In the genomic region with DNA sequence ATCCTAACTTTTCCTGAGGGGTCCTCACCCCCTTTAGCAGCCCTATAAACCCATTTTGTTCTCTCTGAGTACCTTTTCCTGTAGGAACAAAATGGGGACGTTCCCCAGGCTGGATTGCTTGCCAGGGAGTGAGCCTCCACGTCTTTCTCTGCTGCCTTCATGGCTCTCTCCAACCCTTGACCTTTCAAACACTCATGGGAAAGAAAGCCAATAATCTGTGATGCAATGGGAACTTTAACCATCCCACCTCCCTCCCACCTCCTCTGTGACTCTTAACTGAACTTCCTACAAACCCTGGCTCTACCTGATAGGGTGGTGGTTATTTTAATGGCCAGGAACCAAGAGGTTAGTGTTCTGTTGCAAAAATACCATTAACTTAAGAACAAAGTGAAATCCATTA, we compare ENCODE assay signal across 2 cellular contexts.
A peak's percentile ranks its signal among the peaks of the same experiment; 100 is the strongest.
TF ChIP-seq lines count a peak whose summit lies in the region.

No MANE protein-coding gene starts in this region.

TF ChIP-seq in HEK293, 187 proteins besides CTCF, POLR2A, EP300 and RAD21:
- TF ChIP-seq EGR2 (tag by site-specific recombination; IDR thresholded peaks at IDR 0.05; ENCODE audit: low read depth) (peak; percentile 89), ZFHX2 (tag by site-specific recombination; conservative IDR thresholded peaks at IDR 0.05) (peak; percentile 73), ZNF169 (tag by site-specific recombination; IDR thresholded peaks at IDR 0.05) (no peak)

TF ChIP-seq in HepG2, 621 proteins besides CTCF, POLR2A, EP300 and RAD21 (continues in another document):
- TF ChIP-seq ZNF614 (CRISPR knock-in tag; IDR thresholded peaks at IDR 0.05; ENCODE audit: borderline replicate concordance) = peak; percentile 66; the same call in 1 of the 2 replicates
- no peak for TF ChIP-seq ZNF326 (CRISPR knock-in tag; IDR thresholded peaks at IDR 0.05; ENCODE audit: borderline replicate concordance)
- TF ChIP-seq ZFP82 (CRISPR knock-in tag; IDR thresholded peaks at IDR 0.05; ENCODE audit: borderline replicate concordance) = no peak
- TF ChIP-seq GFI1 (CRISPR knock-in tag; IDR thresholded peaks at IDR 0.05; ENCODE audit: borderline replicate concordance) = no peak
- TF ChIP-seq ZNF841 (CRISPR knock-in tag; IDR thresholded peaks at IDR 0.05; ENCODE audit: borderline replicate concordance) = no peak
- TF ChIP-seq ZKSCAN8 (CRISPR knock-in tag; IDR thresholded peaks at IDR 0.05; ENCODE audit: borderline replicate concordance) = 0 out of 2 replicates have a peak, but pooled peaks have one; percentile 46
- TF ChIP-seq KLF12 (CRISPR knock-in tag; IDR thresholded peaks at IDR 0.05; ENCODE audit: borderline replicate concordance) = no peak
- TF ChIP-seq ZNF232 (CRISPR knock-in tag; IDR thresholded peaks at IDR 0.05; ENCODE audit: borderline replicate concordance) = no peak
- TF ChIP-seq, protein P1, sequence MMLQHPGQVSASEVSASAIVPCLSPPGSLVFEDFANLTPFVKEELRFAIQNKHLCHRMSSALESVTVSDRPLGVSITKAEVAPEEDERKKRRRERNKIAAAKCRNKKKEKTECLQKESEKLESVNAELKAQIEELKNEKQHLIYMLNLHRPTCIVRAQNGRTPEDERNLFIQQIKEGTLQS (CRISPR knock-in tag; IDR thresholded peaks at IDR 0.05) = peak; percentile 73; the same call in 1 of the 2 replicates
- TF ChIP-seq, protein P2, sequence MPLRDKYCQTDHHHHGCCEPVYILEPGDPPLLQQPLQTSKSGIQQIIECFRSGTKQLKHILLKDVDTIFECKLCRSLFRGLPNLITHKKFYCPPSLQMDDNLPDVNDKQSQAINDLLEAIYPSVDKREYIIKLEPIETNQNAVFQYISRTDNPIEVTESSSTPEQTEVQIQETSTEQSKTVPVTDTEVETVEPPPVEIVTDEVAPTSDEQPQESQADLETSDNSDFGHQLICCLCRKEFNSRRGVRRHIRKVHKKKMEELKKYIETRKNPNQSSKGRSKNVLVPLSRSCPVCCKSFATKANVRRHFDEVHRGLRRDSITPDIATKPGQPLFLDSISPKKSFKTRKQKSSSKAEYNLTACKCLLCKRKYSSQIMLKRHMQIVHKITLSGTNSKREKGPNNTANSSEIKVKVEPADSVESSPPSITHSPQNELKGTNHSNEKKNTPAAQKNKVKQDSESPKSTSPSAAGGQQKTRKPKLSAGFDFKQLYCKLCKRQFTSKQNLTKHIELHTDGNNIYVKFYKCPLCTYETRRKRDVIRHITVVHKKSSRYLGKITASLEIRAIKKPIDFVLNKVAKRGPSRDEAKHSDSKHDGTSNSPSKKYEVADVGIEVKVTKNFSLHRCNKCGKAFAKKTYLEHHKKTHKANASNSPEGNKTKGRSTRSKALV (CRISPR knock-in tag; IDR thresholded peaks at IDR 0.05) = no peak
- TF ChIP-seq ZEB1 (IDR thresholded peaks at IDR 0.05; ENCODE audit: insufficient replicate concordance, low read depth) = no peak
- TF ChIP-seq, protein P3, sequence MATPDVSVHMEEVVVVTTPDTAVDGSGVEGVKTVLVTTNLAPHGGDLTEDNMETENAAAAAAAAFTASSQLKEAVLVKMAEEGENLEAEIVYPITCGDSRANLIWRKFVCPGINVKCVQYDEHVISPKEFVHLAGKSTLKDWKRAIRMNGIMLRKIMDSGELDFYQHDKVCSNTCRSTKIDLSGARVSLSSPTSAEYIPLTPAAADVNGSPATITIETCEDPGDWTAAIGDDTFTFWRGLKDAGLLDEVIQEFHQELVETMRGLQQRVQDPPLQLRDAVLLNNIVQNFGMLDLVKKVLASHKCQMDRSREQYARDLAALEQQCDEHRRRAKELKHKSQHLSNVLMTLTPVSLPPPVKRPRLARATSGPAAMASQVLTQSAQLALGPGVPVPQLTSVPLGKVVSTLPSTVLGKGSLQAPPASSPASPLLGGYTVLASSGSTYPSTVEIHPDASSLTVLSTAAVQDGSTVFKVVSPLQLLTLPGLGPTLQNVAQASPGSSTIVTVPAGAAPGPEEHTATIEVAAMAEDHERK (CRISPR knock-in tag; IDR thresholded peaks at IDR 0.05; ENCODE audit: low read depth) = no peak
- no peak for TF ChIP-seq MZF1 (CRISPR knock-in tag; IDR thresholded peaks at IDR 0.05; ENCODE audit: borderline replicate concordance)
- no peak for TF ChIP-seq KAT2B (IDR thresholded peaks at IDR 0.05; ENCODE audit: borderline replicate concordance, low read depth, low read length)
- no peak for TF ChIP-seq ZNF17 (CRISPR knock-in tag; IDR thresholded peaks at IDR 0.05)
- no peak for TF ChIP-seq GTF2F1 (IDR thresholded peaks at IDR 0.05; ENCODE audit: low read length)
- TF ChIP-seq, protein P4, sequence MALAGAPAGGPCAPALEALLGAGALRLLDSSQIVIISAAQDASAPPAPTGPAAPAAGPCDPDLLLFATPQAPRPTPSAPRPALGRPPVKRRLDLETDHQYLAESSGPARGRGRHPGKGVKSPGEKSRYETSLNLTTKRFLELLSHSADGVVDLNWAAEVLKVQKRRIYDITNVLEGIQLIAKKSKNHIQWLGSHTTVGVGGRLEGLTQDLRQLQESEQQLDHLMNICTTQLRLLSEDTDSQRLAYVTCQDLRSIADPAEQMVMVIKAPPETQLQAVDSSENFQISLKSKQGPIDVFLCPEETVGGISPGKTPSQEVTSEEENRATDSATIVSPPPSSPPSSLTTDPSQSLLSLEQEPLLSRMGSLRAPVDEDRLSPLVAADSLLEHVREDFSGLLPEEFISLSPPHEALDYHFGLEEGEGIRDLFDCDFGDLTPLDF (CRISPR knock-in tag; IDR thresholded peaks at IDR 0.05) = no peak
- TF ChIP-seq, protein P5, sequence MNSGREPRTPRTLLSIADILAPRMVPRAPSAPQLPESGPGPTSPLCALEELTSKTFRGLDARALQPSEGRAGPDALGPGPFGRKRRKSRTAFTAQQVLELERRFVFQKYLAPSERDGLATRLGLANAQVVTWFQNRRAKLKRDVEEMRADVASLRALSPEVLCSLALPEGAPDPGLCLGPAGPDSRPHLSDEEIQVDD (CRISPR knock-in tag; IDR thresholded peaks at IDR 0.05; ENCODE audit: borderline replicate concordance) = no peak
- TF ChIP-seq, protein P6, sequence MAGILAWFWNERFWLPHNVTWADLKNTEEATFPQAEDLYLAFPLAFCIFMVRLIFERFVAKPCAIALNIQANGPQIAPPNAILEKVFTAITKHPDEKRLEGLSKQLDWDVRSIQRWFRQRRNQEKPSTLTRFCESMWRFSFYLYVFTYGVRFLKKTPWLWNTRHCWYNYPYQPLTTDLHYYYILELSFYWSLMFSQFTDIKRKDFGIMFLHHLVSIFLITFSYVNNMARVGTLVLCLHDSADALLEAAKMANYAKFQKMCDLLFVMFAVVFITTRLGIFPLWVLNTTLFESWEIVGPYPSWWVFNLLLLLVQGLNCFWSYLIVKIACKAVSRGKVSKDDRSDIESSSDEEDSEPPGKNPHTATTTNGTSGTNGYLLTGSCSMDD (CRISPR knock-in tag; IDR thresholded peaks at IDR 0.05) = no peak
- no peak for TF ChIP-seq ETV6 (CRISPR knock-in tag; conservative IDR thresholded peaks at IDR 0.05)
- TF ChIP-seq ZZZ3 (CRISPR knock-in tag; IDR thresholded peaks at IDR 0.05; ENCODE audit: borderline replicate concordance) = no peak
- no peak for TF ChIP-seq MTF2 (CRISPR knock-in tag; IDR thresholded peaks at IDR 0.05; ENCODE audit: borderline replicate concordance)
- TF ChIP-seq EHMT2 (IDR thresholded peaks at IDR 0.05; ENCODE audit: borderline replicate concordance, low read depth, low read length) = no peak
- TF ChIP-seq, protein P7, sequence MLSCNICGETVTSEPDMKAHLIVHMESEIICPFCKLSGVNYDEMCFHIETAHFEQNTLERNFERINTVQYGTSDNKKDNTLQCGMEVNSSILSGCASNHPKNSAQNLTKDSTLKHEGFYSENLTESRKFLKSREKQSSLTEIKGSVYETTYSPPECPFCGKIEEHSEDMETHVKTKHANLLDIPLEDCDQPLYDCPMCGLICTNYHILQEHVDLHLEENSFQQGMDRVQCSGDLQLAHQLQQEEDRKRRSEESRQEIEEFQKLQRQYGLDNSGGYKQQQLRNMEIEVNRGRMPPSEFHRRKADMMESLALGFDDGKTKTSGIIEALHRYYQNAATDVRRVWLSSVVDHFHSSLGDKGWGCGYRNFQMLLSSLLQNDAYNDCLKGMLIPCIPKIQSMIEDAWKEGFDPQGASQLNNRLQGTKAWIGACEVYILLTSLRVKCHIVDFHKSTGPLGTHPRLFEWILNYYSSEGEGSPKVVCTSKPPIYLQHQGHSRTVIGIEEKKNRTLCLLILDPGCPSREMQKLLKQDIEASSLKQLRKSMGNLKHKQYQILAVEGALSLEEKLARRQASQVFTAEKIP (CRISPR knock-in tag; IDR thresholded peaks at IDR 0.05; ENCODE audit: borderline replicate concordance) = no peak
- TF ChIP-seq, protein P8, sequence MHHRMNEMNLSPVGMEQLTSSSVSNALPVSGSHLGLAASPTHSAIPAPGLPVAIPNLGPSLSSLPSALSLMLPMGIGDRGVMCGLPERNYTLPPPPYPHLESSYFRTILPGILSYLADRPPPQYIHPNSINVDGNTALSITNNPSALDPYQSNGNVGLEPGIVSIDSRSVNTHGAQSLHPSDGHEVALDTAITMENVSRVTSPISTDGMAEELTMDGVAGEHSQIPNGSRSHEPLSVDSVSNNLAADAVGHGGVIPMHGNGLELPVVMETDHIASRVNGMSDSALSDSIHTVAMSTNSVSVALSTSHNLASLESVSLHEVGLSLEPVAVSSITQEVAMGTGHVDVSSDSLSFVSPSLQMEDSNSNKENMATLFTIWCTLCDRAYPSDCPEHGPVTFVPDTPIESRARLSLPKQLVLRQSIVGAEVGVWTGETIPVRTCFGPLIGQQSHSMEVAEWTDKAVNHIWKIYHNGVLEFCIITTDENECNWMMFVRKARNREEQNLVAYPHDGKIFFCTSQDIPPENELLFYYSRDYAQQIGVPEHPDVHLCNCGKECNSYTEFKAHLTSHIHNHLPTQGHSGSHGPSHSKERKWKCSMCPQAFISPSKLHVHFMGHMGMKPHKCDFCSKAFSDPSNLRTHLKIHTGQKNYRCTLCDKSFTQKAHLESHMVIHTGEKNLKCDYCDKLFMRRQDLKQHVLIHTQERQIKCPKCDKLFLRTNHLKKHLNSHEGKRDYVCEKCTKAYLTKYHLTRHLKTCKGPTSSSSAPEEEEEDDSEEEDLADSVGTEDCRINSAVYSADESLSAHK (CRISPR knock-in tag; IDR thresholded peaks at IDR 0.05; ENCODE audit: borderline replicate concordance) = no peak
- TF ChIP-seq, protein P9, sequence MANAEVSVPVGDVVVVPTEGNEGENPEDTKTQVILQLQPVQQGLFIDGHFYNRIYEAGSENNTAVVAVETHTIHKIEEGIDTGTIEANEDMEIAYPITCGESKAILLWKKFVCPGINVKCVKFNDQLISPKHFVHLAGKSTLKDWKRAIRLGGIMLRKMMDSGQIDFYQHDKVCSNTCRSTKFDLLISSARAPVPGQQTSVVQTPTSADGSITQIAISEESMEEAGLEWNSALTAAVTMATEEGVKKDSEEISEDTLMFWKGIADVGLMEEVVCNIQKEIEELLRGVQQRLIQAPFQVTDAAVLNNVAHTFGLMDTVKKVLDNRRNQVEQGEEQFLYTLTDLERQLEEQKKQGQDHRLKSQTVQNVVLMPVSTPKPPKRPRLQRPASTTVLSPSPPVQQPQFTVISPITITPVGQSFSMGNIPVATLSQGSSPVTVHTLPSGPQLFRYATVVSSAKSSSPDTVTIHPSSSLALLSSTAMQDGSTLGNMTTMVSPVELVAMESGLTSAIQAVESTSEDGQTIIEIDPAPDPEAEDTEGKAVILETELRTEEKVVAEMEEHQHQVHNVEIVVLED (CRISPR knock-in tag; IDR thresholded peaks at IDR 0.05; ENCODE audit: borderline replicate concordance) = no peak
- no peak for TF ChIP-seq ZFP90 (CRISPR knock-in tag; IDR thresholded peaks at IDR 0.05; ENCODE audit: borderline replicate concordance)
- TF ChIP-seq FOXK2 (IDR thresholded peaks at IDR 0.05) = no peak
- TF ChIP-seq ZFP41 (CRISPR knock-in tag; IDR thresholded peaks at IDR 0.05; ENCODE audit: borderline replicate concordance) = no peak
- no peak for TF ChIP-seq TOPORS (CRISPR knock-in tag; IDR thresholded peaks at IDR 0.05)
- TF ChIP-seq NR2F6 (IDR thresholded peaks at IDR 0.05) = peak; percentile 94
- peak; percentile 95 for TF ChIP-seq NR2F6 (CRISPR knock-in tag; IDR thresholded peaks at IDR 0.05)
- TF ChIP-seq ZFP37 (CRISPR knock-in tag; IDR thresholded peaks at IDR 0.05; ENCODE audit: borderline replicate concordance) = no peak
- TF ChIP-seq, protein P10, sequence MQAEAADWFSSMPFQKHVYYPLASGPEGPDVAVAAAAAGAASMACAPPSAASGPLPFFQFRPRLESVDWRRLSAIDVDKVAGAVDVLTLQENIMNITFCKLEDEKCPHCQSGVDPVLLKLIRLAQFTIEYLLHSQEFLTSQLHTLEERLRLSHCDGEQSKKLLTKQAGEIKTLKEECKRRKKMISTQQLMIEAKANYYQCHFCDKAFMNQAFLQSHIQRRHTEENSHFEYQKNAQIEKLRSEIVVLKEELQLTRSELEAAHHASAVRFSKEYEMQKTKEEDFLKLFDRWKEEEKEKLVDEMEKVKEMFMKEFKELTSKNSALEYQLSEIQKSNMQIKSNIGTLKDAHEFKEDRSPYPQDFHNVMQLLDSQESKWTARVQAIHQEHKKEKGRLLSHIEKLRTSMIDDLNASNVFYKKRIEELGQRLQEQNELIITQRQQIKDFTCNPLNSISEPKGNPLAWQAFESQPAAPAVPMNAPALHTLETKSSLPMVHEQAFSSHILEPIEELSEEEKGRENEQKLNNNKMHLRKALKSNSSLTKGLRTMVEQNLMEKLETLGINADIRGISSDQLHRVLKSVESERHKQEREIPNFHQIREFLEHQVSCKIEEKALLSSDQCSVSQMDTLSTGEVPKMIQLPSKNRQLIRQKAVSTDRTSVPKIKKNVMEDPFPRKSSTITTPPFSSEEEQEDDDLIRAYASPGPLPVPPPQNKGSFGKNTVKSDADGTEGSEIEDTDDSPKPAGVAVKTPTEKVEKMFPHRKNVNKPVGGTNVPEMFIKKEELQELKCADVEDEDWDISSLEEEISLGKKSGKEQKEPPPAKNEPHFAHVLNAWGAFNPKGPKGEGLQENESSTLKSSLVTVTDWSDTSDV (CRISPR knock-in tag; IDR thresholded peaks at IDR 0.05) = no peak
- TF ChIP-seq PAF1 (CRISPR knock-in tag; IDR thresholded peaks at IDR 0.05) = no peak
- TF ChIP-seq RBM22 (optimal IDR thresholded peaks at IDR 0.05; ENCODE audit: low read length) = no peak
- TF ChIP-seq RBAK (CRISPR knock-in tag; IDR thresholded peaks at IDR 0.05) = no peak
- TF ChIP-seq, protein P11, sequence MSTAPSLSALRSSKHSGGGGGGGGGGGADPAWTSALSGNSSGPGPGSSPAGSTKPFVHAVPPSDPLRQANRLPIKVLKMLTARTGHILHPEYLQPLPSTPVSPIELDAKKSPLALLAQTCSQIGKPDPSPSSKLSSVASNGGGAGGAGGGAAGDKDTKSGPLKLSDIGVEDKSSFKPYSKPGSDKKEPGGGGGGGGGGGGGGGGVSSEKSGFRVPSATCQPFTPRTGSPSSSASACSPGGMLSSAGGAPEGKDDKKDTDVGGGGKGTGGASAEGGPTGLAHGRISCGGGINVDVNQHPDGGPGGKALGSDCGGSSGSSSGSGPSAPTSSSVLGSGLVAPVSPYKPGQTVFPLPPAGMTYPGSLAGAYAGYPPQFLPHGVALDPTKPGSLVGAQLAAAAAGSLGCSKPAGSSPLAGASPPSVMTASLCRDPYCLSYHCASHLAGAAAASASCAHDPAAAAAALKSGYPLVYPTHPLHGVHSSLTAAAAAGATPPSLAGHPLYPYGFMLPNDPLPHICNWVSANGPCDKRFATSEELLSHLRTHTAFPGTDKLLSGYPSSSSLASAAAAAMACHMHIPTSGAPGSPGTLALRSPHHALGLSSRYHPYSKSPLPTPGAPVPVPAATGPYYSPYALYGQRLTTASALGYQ (CRISPR knock-in tag; IDR thresholded peaks at IDR 0.05) = no peak
- TF ChIP-seq ZNF121 (CRISPR knock-in tag; IDR thresholded peaks at IDR 0.05) = no peak
- TF ChIP-seq ZNF746 (CRISPR knock-in tag; IDR thresholded peaks at IDR 0.05) = 0 out of 2 replicates have a peak, but pooled peaks have one; percentile 63
